ENCODE assay signal across 2 cellular contexts in the genomic region with DNA sequence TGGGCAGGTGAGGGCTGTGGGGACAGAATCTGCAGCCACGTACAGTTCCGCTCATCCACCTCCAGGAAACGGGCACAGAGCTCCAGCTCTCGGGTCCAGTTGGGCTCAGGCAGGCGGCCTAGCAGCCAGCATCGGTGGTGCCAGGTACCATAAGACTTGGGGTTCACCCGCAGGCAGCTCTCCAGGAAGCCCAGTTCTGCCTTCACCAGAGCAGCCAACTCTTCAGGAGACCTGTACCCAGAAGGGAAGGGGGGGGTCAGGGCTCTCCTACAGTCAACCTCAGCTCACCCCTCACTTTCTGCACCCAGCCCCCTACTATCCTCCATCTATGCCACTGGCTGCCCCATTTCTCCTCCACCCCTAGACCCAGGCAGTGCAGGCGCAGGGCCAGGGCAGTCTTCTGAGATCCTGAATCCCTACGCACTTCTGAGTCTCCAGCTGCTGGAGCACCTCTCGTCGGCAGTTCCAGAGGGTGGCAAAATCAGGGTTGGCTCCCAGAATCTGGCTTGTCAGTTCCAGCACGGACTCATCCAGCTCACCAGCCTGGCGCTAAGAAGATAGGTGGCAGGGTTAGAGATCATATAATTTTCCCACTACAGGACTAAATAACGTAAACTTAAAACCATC.
TF ChIP-seq lines count a peak whose summit lies in the region.

No MANE protein-coding gene starts in this region.

TF ChIP-seq in K562, 482 proteins besides CTCF, POLR2A, EP300 and RAD21:
- TF ChIP-seq, protein P1, sequence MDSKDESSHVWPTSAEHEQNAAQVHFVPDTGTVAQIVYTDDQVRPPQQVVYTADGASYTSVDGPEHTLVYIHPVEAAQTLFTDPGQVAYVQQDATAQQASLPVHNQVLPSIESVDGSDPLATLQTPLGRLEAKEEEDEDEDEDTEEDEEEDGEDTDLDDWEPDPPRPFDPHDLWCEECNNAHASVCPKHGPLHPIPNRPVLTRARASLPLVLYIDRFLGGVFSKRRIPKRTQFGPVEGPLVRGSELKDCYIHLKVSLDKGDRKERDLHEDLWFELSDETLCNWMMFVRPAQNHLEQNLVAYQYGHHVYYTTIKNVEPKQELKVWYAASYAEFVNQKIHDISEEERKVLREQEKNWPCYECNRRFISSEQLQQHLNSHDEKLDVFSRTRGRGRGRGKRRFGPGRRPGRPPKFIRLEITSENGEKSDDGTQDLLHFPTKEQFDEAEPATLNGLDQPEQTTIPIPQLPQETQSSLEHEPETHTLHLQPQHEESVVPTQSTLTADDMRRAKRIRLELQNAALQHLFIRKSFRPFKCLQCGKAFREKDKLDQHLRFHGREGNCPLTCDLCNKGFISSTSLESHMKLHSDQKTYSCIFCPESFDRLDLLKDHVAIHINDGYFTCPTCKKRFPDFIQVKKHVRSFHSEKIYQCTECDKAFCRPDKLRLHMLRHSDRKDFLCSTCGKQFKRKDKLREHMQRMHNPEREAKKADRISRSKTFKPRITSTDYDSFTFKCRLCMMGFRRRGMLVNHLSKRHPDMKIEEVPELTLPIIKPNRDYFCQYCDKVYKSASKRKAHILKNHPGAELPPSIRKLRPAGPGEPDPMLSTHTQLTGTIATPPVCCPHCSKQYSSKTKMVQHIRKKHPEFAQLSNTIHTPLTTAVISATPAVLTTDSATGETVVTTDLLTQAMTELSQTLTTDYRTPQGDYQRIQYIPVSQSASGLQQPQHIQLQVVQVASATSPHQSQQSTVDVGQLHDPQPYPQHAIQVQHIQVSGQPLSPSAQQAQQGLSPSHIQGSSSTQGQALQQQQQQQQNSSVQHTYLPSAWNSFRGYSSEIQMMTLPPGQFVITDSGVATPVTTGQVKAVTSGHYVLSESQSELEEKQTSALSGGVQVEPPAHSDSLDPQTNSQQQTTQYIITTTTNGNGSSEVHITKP (IDR thresholded peaks at IDR 0.05; ENCODE audit: partially characterized antibody): no peak
- TF ChIP-seq ZNF695 (CRISPR knock-in tag; IDR thresholded peaks at IDR 0.05): no peak
- TF ChIP-seq, protein P2, sequence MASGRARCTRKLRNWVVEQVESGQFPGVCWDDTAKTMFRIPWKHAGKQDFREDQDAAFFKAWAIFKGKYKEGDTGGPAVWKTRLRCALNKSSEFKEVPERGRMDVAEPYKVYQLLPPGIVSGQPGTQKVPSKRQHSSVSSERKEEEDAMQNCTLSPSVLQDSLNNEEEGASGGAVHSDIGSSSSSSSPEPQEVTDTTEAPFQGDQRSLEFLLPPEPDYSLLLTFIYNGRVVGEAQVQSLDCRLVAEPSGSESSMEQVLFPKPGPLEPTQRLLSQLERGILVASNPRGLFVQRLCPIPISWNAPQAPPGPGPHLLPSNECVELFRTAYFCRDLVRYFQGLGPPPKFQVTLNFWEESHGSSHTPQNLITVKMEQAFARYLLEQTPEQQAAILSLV (tag; IDR thresholded peaks at IDR 0.05): no peak
- no peak for TF ChIP-seq MTA1 (IDR thresholded peaks at IDR 0.05; ENCODE audit: borderline replicate concordance)
- TF ChIP-seq ZFP36 (IDR thresholded peaks at IDR 0.05; ENCODE audit: low read depth, low read length, partially characterized antibody): no peak
- TF ChIP-seq, protein P3, sequence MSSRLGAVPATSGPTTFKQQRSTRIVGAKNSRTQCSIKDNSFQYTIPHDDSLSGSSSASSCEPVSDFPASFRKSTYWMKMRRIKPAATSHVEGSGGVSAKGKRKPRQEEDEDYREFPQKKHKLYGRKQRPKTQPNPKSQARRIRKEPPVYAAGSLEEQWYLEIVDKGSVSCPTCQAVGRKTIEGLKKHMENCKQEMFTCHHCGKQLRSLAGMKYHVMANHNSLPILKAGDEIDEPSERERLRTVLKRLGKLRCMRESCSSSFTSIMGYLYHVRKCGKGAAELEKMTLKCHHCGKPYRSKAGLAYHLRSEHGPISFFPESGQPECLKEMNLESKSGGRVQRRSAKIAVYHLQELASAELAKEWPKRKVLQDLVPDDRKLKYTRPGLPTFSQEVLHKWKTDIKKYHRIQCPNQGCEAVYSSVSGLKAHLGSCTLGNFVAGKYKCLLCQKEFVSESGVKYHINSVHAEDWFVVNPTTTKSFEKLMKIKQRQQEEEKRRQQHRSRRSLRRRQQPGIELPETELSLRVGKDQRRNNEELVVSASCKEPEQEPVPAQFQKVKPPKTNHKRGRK (tag; IDR thresholded peaks at IDR 0.05): no peak
- TF ChIP-seq, protein P4, sequence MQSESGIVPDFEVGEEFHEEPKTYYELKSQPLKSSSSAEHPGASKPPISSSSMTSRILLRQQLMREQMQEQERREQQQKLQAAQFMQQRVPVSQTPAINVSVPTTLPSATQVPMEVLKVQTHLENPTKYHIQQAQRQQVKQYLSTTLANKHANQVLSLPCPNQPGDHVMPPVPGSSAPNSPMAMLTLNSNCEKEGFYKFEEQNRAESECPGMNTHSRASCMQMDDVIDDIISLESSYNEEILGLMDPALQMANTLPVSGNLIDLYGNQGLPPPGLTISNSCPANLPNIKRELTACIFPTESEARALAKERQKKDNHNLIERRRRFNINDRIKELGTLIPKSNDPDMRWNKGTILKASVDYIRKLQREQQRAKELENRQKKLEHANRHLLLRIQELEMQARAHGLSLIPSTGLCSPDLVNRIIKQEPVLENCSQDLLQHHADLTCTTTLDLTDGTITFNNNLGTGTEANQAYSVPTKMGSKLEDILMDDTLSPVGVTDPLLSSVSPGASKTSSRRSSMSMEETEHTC (IDR thresholded peaks at IDR 0.05): no peak
- TF ChIP-seq, protein P5, sequence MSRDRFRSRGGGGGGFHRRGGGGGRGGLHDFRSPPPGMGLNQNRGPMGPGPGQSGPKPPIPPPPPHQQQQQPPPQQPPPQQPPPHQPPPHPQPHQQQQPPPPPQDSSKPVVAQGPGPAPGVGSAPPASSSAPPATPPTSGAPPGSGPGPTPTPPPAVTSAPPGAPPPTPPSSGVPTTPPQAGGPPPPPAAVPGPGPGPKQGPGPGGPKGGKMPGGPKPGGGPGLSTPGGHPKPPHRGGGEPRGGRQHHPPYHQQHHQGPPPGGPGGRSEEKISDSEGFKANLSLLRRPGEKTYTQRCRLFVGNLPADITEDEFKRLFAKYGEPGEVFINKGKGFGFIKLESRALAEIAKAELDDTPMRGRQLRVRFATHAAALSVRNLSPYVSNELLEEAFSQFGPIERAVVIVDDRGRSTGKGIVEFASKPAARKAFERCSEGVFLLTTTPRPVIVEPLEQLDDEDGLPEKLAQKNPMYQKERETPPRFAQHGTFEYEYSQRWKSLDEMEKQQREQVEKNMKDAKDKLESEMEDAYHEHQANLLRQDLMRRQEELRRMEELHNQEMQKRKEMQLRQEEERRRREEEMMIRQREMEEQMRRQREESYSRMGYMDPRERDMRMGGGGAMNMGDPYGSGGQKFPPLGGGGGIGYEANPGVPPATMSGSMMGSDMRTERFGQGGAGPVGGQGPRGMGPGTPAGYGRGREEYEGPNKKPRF (IDR thresholded peaks at IDR 0.05; ENCODE audit: low read depth, low read length): no peak
- TF ChIP-seq, protein P6, sequence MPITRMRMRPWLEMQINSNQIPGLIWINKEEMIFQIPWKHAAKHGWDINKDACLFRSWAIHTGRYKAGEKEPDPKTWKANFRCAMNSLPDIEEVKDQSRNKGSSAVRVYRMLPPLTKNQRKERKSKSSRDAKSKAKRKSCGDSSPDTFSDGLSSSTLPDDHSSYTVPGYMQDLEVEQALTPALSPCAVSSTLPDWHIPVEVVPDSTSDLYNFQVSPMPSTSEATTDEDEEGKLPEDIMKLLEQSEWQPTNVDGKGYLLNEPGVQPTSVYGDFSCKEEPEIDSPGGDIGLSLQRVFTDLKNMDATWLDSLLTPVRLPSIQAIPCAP (CRISPR knock-in tag; IDR thresholded peaks at IDR 0.05; ENCODE audit: borderline replicate concordance): no peak
- TF ChIP-seq TBP (optimal IDR thresholded peaks at IDR 0.05; ENCODE audit: low read depth, low read length): no peak
- TF ChIP-seq PHB2 (IDR thresholded peaks at IDR 0.05; ENCODE audit: low read depth): no peak
- no peak for TF ChIP-seq ZBTB17 (CRISPR knock-in tag; IDR thresholded peaks at IDR 0.05)
- no peak for TF ChIP-seq TOE1 (IDR thresholded peaks at IDR 0.05; ENCODE audit: borderline replicate concordance)
- TF ChIP-seq TOE1 (CRISPR knock-in tag; IDR thresholded peaks at IDR 0.05; ENCODE audit: borderline replicate concordance, low read depth): no peak

TF ChIP-seq in neural cell, 6 proteins besides CTCF, POLR2A, EP300 and RAD21:
- no peak for TF ChIP-seq POLR2AphosphoS5 (IDR thresholded peaks at IDR 0.05)
- no peak for TF ChIP-seq TAF1 (IDR thresholded peaks at IDR 0.05; ENCODE audit: low read depth)
- TF ChIP-seq SMC3 (conservative IDR thresholded peaks at IDR 0.05; ENCODE audit: poor library complexity): no peak
- no peak for TF ChIP-seq MXI1 (conservative IDR thresholded peaks at IDR 0.05; ENCODE audit: poor library complexity, severe bottlenecking)
- no peak for TF ChIP-seq EZH2 (IDR thresholded peaks at IDR 0.05; ENCODE audit: borderline replicate concordance, insufficient read depth, low read length, poor library complexity, severe bottlenecking)
- TF ChIP-seq, protein P7, sequence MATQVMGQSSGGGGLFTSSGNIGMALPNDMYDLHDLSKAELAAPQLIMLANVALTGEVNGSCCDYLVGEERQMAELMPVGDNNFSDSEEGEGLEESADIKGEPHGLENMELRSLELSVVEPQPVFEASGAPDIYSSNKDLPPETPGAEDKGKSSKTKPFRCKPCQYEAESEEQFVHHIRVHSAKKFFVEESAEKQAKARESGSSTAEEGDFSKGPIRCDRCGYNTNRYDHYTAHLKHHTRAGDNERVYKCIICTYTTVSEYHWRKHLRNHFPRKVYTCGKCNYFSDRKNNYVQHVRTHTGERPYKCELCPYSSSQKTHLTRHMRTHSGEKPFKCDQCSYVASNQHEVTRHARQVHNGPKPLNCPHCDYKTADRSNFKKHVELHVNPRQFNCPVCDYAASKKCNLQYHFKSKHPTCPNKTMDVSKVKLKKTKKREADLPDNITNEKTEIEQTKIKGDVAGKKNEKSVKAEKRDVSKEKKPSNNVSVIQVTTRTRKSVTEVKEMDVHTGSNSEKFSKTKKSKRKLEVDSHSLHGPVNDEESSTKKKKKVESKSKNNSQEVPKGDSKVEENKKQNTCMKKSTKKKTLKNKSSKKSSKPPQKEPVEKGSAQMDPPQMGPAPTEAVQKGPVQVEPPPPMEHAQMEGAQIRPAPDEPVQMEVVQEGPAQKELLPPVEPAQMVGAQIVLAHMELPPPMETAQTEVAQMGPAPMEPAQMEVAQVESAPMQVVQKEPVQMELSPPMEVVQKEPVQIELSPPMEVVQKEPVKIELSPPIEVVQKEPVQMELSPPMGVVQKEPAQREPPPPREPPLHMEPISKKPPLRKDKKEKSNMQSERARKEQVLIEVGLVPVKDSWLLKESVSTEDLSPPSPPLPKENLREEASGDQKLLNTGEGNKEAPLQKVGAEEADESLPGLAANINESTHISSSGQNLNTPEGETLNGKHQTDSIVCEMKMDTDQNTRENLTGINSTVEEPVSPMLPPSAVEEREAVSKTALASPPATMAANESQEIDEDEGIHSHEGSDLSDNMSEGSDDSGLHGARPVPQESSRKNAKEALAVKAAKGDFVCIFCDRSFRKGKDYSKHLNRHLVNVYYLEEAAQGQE (IDR thresholded peaks at IDR 0.05; ENCODE audit: borderline replicate concordance): no peak
